In genomic region chr1:104132386-104132973, GRCh38 we compare ENCODE assay signal across 9 cellular contexts.
DNase-seq lines count a peak whose midpoint lies in the region; ATAC-seq and TF ChIP-seq lines count a peak whose summit lies in the region.
"Had no signal": no experiment of that assay in that cellular context is flagged by ENCODE, and none has a peak within 500 bp of the region (broad histone marks: within the 10 kb centered on the region; RNA-seq: fewer than 3 reads in every experiment).

No MANE protein-coding gene starts in this region.

- H3K36me3 ChIP-seq in HAP-1 (replicated peaks) (no peaks in the 10 kb centered on the region), smooth muscle cell (ENCODE audit: low read depth) (no peaks in the 10 kb centered on the region)

- no peaks in the 10 kb centered on the region for H3K79me2 ChIP-seq in smooth muscle cell (ENCODE audit: low read depth)

- no peaks in the 10 kb centered on the region for H3F3A ChIP-seq in smooth muscle cell (ENCODE audit: low read depth)

- H3K9me3 ChIP-seq in HAP-1 (no peaks in the 10 kb centered on the region), smooth muscle cell (replicated peaks; ENCODE audit: low read depth) (no peaks in the 10 kb centered on the region)

- in situ Hi-C loops in HAP-1 (cut with MboI; ENCODE audit: low sequenced_read_pairs) = no loop called here

- intact Hi-C loops in sciatic nerve (cut with DNase I) = no loop called here

- no peaks in the 10 kb centered on the region for H4K20me1 ChIP-seq in smooth muscle cell (ENCODE audit: low read depth)

- H3K4me2 ChIP-seq in smooth muscle cell = no peak overlapping the region

- H3K4me3 ChIP-seq in HAP-1 (no peak overlapping the region), choroid plexus epithelial cell (ENCODE audit: low read depth, low read length) (no peak overlapping the region), smooth muscle cell (no peak overlapping the region)

- peaks cover 8% of the 10 kb centered on the region for H3K4me1 ChIP-seq in HAP-1
- no peaks in the 10 kb centered on the region for H3K4me1 ChIP-seq in smooth muscle cell (ENCODE audit: low read depth)

- no peak overlapping the region for H2AFZ ChIP-seq in smooth muscle cell (ENCODE audit: low read depth)

- H3K27ac ChIP-seq in smooth muscle cell (ENCODE audit: low read depth) = no peak overlapping the region
- H3K27ac ChIP-seq: epithelial cell of prostate had no signal

- DNase-seq in Daoy (ENCODE audit: low read depth) = peak; percentile 5
- peak; percentile 13 to 45 for DNase-seq in HAP-1 (ENCODE audit: low spot score in 2 of 2)
- DNase-seq in NCI-H345 treated with DMSO at 0.1 percent for 48 hours (lab: John Stamatoyannopoulos, UW; ENCODE audit: unreplicated experiment) = peak; percentile 33
- peak; percentile 11 for DNase-seq in choroid plexus epithelial cell (ENCODE audit: low read depth)
- DNase-seq in smooth muscle cell (lab: John Stamatoyannopoulos, UW; ENCODE audit: unreplicated experiment) = no peak
- DNase-seq in sciatic nerve (ENCODE audit: low spot score) = no peak
- no peak for DNase-seq in cerebellar nuclear complex (lab: John Stamatoyannopoulos, UW)
- no peak for DNase-seq in NCI-H187 treated with DMSO at 0.1 percent for 48 hours (lab: John Stamatoyannopoulos, UW)

- no peak for ATAC-seq in sciatic nerve

- peak; percentile 24 for TF ChIP-seq CTCF in choroid plexus epithelial cell (conservative IDR thresholded peaks at IDR 0.05; ENCODE audit: low read depth, low read length)
- peak; percentile 55 for TF ChIP-seq CTCF in smooth muscle cell (IDR thresholded peaks at IDR 0.05; ENCODE audit: borderline replicate concordance, insufficient read depth, poor library complexity, severe bottlenecking)

- H3K27me3 ChIP-seq in HAP-1 (ENCODE audit: low read depth) = no peaks in the 10 kb centered on the region
- no peaks in the 10 kb centered on the region for H3K27me3 ChIP-seq in smooth muscle cell (ENCODE audit: low read depth)

- H3K9ac ChIP-seq in smooth muscle cell (ENCODE audit: low read depth) = no peak overlapping the region

Comparison
In these comparisons a context has a peak if more than half of its experiments do, and no peak if none do; other contexts are left out.
1. DNase-seq: peak in Daoy (single experiment), HAP-1 (2 of 2), NCI-H345 treated with DMSO at 0.1 percent for 48 hours (single experiment) and choroid plexus epithelial cell (single experiment); none in smooth muscle cell (single experiment), sciatic nerve (single experiment), cerebellar nuclear complex (0 of 2) and NCI-H187 treated with DMSO at 0.1 percent for 48 hours (single experiment).